8 cellular contexts compared by ENCODE assay signal in genomic region chr6:34242252-34243130, GRCh38. TPM values are rescaled to one million over a fixed set of nuclear protein-coding genes. Genes with fewer than 3 reads are reported as not detected.
DNase-seq lines count a peak whose midpoint lies in the region; ATAC-seq and TF ChIP-seq lines count a peak whose summit lies in the region.

No MANE protein-coding gene starts in this region.

- POLR2A ChIA-PET in PC-3 (lab: Charles Lee; ENCODE audit: unreplicated experiment): no interaction called here

- H2AFZ ChIP-seq in PC-3 (ENCODE audit: low read length) (no peak overlapping the region), smooth muscle cell (ENCODE audit: low read depth) (no peak overlapping the region)

- H3K27ac Mint-ChIP-seq in activated T-cell treated with anti-CD3 and anti-CD28 coated beads, Interleukin-2, amount 50 U/mL, for 72 hours: peak overlapping the region; percentile 92

- H3K4me1 ChIP-seq in PC-3 (ENCODE audit: insufficient read depth, low read length): peaks cover 89% of the 10 kb centered on the region
- H3K4me1 ChIP-seq in smooth muscle cell (ENCODE audit: low read depth): peaks cover 10% of the 10 kb centered on the region

- H3K36me3 Mint-ChIP-seq in activated T-cell treated with anti-CD3 and anti-CD28 coated beads, Interleukin-2, amount 50 U/mL, for 72 hours (ENCODE audit: insufficient read depth in 2 of 2): peaks cover 0 to 23% of the 10 kb centered on the region in 2 donors

- no peaks in the 10 kb centered on the region for H3K27me3 Mint-ChIP-seq in activated T-cell treated with anti-CD3 and anti-CD28 coated beads, Interleukin-2, amount 50 U/mL, for 72 hours (ENCODE audit: low read depth)

- DNase-seq in activated T-cell treated with anti-CD3 and anti-CD28 coated beads, Interleukin-2, amount 50 U/mL, for 72 hours: peak in 1 of 2 donors; percentile 50
- no peak for DNase-seq in activated T-cell treated with anti-CD3 and anti-CD28 coated beads, Interleukin-2, amount 50 U/mL, for 48 hours
- DNase-seq in PC-3 (peak; percentile 44), coronary artery (ENCODE audit: low spot score) (peak; percentile 69), smooth muscle cell (lab: John Stamatoyannopoulos, UW; ENCODE audit: unreplicated experiment) (no peak), NCI-H446 treated with DMSO at 0.1 percent for 48 hours (lab: John Stamatoyannopoulos, UW) (no peak), NCI-H187 (lab: John Stamatoyannopoulos, UW) (no peak)

- H3K4me1 Mint-ChIP-seq in activated T-cell treated with anti-CD3 and anti-CD28 coated beads, Interleukin-2, amount 50 U/mL, for 72 hours (ENCODE audit: low read depth): peaks cover 91% of the 10 kb centered on the region

- TF ChIP-seq CTCF in PC-3 (conservative IDR thresholded peaks at IDR 0.05; ENCODE audit: low read depth, low read length): no peak
- TF ChIP-seq CTCF in coronary artery (IDR thresholded peaks at IDR 0.05): no peak
- no peak for TF ChIP-seq CTCF in smooth muscle cell (IDR thresholded peaks at IDR 0.05; ENCODE audit: borderline replicate concordance, insufficient read depth, poor library complexity, severe bottlenecking)

- 92% methylated on average over 7 of the region's 7 CpGs for WGBS in smooth muscle cell (ENCODE audit: low lambda C conversion rate)

- no peaks in the 10 kb centered on the region for H3K9me3 Mint-ChIP-seq in activated T-cell treated with anti-CD3 and anti-CD28 coated beads, Interleukin-2, amount 50 U/mL, for 72 hours

- H3K4me2 ChIP-seq in PC-3 (ENCODE audit: low read length) (peak overlapping the region; percentile 99), smooth muscle cell (peak overlapping the region; percentile 37)

- H3F3A ChIP-seq in PC-3 (ENCODE audit: low read length, unreplicated experiment) (peaks cover 38% of the 10 kb centered on the region), smooth muscle cell (ENCODE audit: low read depth) (no peaks in the 10 kb centered on the region)

- H3K27ac ChIP-seq in PC-3 (ENCODE audit: low read length): peak overlapping the region; percentile 96
- H3K27ac ChIP-seq in coronary artery: no peak overlapping the region
- H3K27ac ChIP-seq in smooth muscle cell (ENCODE audit: low read depth): peak overlapping the region; percentile 91

- no TSS peak for BruUV-seq in PC-3 (replicated peaks; lab: Mats Ljungman, UMichigan)

- intact Hi-C loops in PC-3 (cut with micrococcal nuclease): no loop called here

- H3K9me3 ChIP-seq in PC-3 (ENCODE audit: low read length) (no peaks in the 10 kb centered on the region), smooth muscle cell (replicated peaks; ENCODE audit: low read depth) (no peaks in the 10 kb centered on the region)

- H4K20me1 ChIP-seq in PC-3 (ENCODE audit: low read length) (peaks cover 48% of the 10 kb centered on the region), smooth muscle cell (ENCODE audit: low read depth) (peaks cover 19% of the 10 kb centered on the region)

- peak; percentile 6 to 30 for ATAC-seq in activated T-cell treated with anti-CD3 and anti-CD28 coated beads, Interleukin-2, amount 50 U/mL, for 72 hours (replicated peaks in 1 of 2)
- ATAC-seq in PC-3 (peak; percentile 1), GM21515 (IDR thresholded peaks at IDR 0.05; ENCODE audit: unreplicated experiment) (no peak)

- peak overlapping the region; percentile 54 to 62 for H3K4me3 Mint-ChIP-seq in activated T-cell treated with anti-CD3 and anti-CD28 coated beads, Interleukin-2, amount 50 U/mL, for 72 hours

- H3K79me2 ChIP-seq in PC-3 (ENCODE audit: low read length) (peaks cover 54% of the 10 kb centered on the region), smooth muscle cell (ENCODE audit: low read depth) (peaks cover 7% of the 10 kb centered on the region)

- CTCF ChIA-PET in PC-3 (lab: Charles Lee): no interaction called here

- H3K9ac ChIP-seq in PC-3 (ENCODE audit: low read length): peak overlapping the region; percentile 74
- H3K9ac ChIP-seq in smooth muscle cell (ENCODE audit: low read depth): peak overlapping the region; percentile 39

- H3K4me3 ChIP-seq in PC-3 (ENCODE audit: low read length) (peak overlapping the region; percentile 94), coronary artery (no peak overlapping the region), smooth muscle cell (no peak overlapping the region)

- no peaks in the 10 kb centered on the region for H3K27me3 ChIP-seq in PC-3 (ENCODE audit: low read length)
- H3K27me3 ChIP-seq in smooth muscle cell (ENCODE audit: low read depth): no peaks in the 10 kb centered on the region

- H3K36me3 ChIP-seq in PC-3 (ENCODE audit: low read depth, low read length) (peaks cover 57% of the 10 kb centered on the region), smooth muscle cell (ENCODE audit: low read depth) (no peaks in the 10 kb centered on the region)

- H3K9me2 ChIP-seq in PC-3 (replicated peaks; ENCODE audit: low read length): no peaks in the 10 kb centered on the region

RNA-seq across cellular contexts. Expression of gene HMGA1, which starts 5.8 kb away (rescaled TPM):
- total RNA-seq in activated T-cell treated with anti-CD3 and anti-CD28 coated beads, Interleukin-2, amount 50 U/mL, for 72 hours: 100 to 1,000 TPM; 454 to 573 TPM
- total RNA-seq in PC-3 (2014; rRNA removed) (1,115 and 1,441 TPM in 2 replicates), smooth muscle cell (35.2 and 41.8 TPM in 2 replicates)
- polyA plus RNA-seq in smooth muscle cell: 69.9 and 105 TPM in 2 replicates

RNA-seq across cellular contexts. Expression of gene SMIM29, which starts 6.3 kb away (rescaled TPM):
- 10 to 100 TPM; 22.8 to 26.7 TPM for total RNA-seq in activated T-cell treated with anti-CD3 and anti-CD28 coated beads, Interleukin-2, amount 50 U/mL, for 72 hours
- 25.8 and 26.8 TPM in 2 replicates for total RNA-seq in PC-3 (2014; rRNA removed)
- total RNA-seq in smooth muscle cell: 13.6 and 29.7 TPM in 2 replicates
- 29.2 and 33.4 TPM in 2 replicates for polyA plus RNA-seq in smooth muscle cell

Comparison
In these comparisons a context has a peak if more than half of its experiments do, and no peak if none do; other contexts are left out.
1. DNase-seq: peak in PC-3 (single experiment) and coronary artery (single experiment); none in activated T-cell treated with anti-CD3 and anti-CD28 coated beads, Interleukin-2, amount 50 U/mL, for 48 hours (0 of 2), smooth muscle cell (single experiment), NCI-H446 treated with DMSO at 0.1 percent for 48 hours (single experiment) and NCI-H187 (0 of 2).
2. H3K27ac ChIP-seq: peak in PC-3 (single experiment) and smooth muscle cell (single experiment); none in coronary artery (0 of 2).
3. RNA of gene HMGA1, which starts 5.8 kb away (total RNA-seq): 1,115 to 1,441 TPM in PC-3 and 454 to 573 TPM in activated T-cell treated with anti-CD3 and anti-CD28 coated beads, Interleukin-2, amount 50 U/mL, for 72 hours; 35.2 to 41.8 TPM in smooth muscle cell; every median in the first group is over 10 times any median in the second.